Comparison of ENCODE assay signal across 15 cellular contexts in the genomic region with DNA sequence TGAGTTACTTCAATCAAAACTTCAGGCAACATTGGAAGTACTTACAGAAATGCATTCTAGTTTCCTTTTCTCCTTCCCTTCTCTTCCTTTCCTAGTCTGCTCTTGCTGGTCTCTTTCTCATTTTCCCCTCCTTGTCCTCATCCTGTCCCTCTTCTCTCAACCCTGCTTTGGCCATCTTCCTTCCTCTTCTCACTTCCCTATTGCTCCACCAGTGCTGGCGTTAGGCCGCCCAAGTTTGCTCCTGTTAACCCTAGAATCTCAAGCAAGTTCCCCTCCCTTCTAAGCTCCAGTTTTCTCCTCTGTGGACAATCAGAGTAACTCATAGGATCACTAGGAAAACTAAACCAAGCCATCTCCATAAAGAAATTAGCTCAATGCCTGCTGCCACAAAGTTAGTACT. TPM values are rescaled to one million over a fixed set of nuclear protein-coding genes. Genes with fewer than 3 reads are reported as not detected.
DNase-seq lines count a peak whose midpoint lies in the region; ATAC-seq and TF ChIP-seq lines count a peak whose summit lies in the region.
"Had no signal": no experiment of that assay in that cellular context is flagged by ENCODE, and none has a peak within 500 bp of the region (broad histone marks: within the 10 kb centered on the region; RNA-seq: fewer than 3 reads in every experiment).

No MANE protein-coding gene starts in this region.

- WGBS in heart right ventricle, 2 donors, result 54 to 68% methylated on average over 2 of the region's 2 CpGs

- DNase-seq in KG1 (lab: John Stamatoyannopoulos, UW) (peak; percentile 35), SIG-M5 (lab: John Stamatoyannopoulos, UW) (peak; percentile 7), heart right ventricle (no peak), pons (ENCODE audit: low spot score) (peak; percentile 69), HEK293T (ENCODE audit: extremely low spot score) (no peak)
- DNase-seq in activated naive CD4-positive, alpha-beta T cell treated with Interleukin-2 at 50 U/mL for 16 hours, result no peak
- DNase-seq: activated B cell treated with CpG ODN at 0.5 μM for 24 hours; activated CD8-positive, alpha-beta memory T cell treated with anti-CD3 and anti-CD28 coated beads, Interleukin-2, amount 50 U/mL, for 48 hours; CD4-positive, CD25-positive, alpha-beta regulatory T cell; NCI-H510A treated with DMSO at 0.1 percent for 48 hours; stimulated activated naive CD8-positive, alpha-beta T cell treated with anti-CD3 and anti-CD28 coated beads, Interleukin-15, amount 100 ng/mL, for 72 hours had no signal

- intact Hi-C loops in heart right ventricle (cut with DNase I), result loop anchor here in 1 of 10 donors (10.0 kb wide), 1 partner anchor 1810 kb away; no protein-coding TSS in a partner anchor

- H3K27ac ChIP-seq in heart right ventricle, result peak overlapping the region in 3 of 10 donors; percentile 27 to 88 (median 31)

- peaks cover 0 to 5% (median 0%) of the 10 kb centered on the region in 11 donors for H3K9me3 ChIP-seq in heart right ventricle

- ATAC-seq in heart right ventricle (peak in 6 of 8 donors; percentile 60 to 78 (median 69)), GM21723 (IDR thresholded peaks at IDR 0.05; ENCODE audit: unreplicated experiment) (no peak), HG03439 (IDR thresholded peaks at IDR 0.05; ENCODE audit: unreplicated experiment) (no peak)
- ATAC-seq: stimulated activated naive CD8-positive, alpha-beta T cell treated with anti-CD3 and anti-CD28 coated beads, Interleukin-15, amount 100 ng/mL, for 72 hours had no signal

- POLR2A ChIA-PET in HEK293T (lab: Yijun Ruan, JAX), result no interaction called here

- no peak for TF ChIP-seq CTCF in heart right ventricle (IDR thresholded peaks at IDR 0.05)

- H3K36me3 ChIP-seq in heart right ventricle, result no peaks in the 10 kb centered on the region

- peaks cover 0 to 17% (median 0%) of the 10 kb centered on the region in 7 donors for H3K27me3 ChIP-seq in heart right ventricle

- H3K4me3 ChIP-seq in heart right ventricle, result peak overlapping the region in 2 of 10 donors; percentile 11 to 41

- CTCF ChIA-PET in HEK293T (lab: Yijun Ruan, JAX), result no interaction called here

- peaks cover 0 to 40% (median 0%) of the 10 kb centered on the region in 9 donors for H3K4me1 ChIP-seq in heart right ventricle

TF ChIP-seq in HEK293T, 16 proteins besides CTCF, POLR2A, EP300 and RAD21:
- TF ChIP-seq ZNF384 (IDR thresholded peaks at IDR 0.05), result no peak
- TF ChIP-seq LEF1 (IDR thresholded peaks at IDR 0.05; ENCODE audit: borderline replicate concordance), result no peak
- TF ChIP-seq FOXA1 (IDR thresholded peaks at IDR 0.05), result no peak
- no peak for TF ChIP-seq BHLHE40 (IDR thresholded peaks at IDR 0.05; ENCODE audit: borderline replicate concordance)
- no peak for TF ChIP-seq ARNT (IDR thresholded peaks at IDR 0.05)
- TF ChIP-seq NFRKB (IDR thresholded peaks at IDR 0.05), result no peak
- TF ChIP-seq L3MBTL2 (conservative IDR thresholded peaks at IDR 0.05), result no peak

RNA-seq across cellular contexts. Expression of gene ATP8B4, which starts 4.7 kb away (rescaled TPM):
- total RNA-seq in heart right ventricle, result 1 to 10 TPM; 1.1 to 5.3 (median 2.2) TPM
- polyA plus RNA-seq in heart right ventricle, result 1 to 10 TPM in 1 of 2 donors, under 1 TPM in 1; 0.39 to 1.5 TPM
- total RNA-seq: Daoy, glomerular endothelial cell had no signal
- polyA plus RNA-seq: CD4-positive, CD25-positive, alpha-beta regulatory T cell had no signal

Comparison
In these comparisons a context has a peak if more than half of its experiments do, and no peak if none do; other contexts are left out.
1. DNase-seq: peak in KG1 (single experiment), SIG-M5 (single experiment) and pons (single experiment); none in heart right ventricle (0 of 2), activated naive CD4-positive, alpha-beta T cell treated with Interleukin-2 at 50 U/mL for 16 hours (single experiment) and HEK293T (single experiment).
2. ATAC-seq: peak in heart right ventricle (6 of 8); none in GM21723 (single experiment) and HG03439 (single experiment).